In the genomic region with DNA sequence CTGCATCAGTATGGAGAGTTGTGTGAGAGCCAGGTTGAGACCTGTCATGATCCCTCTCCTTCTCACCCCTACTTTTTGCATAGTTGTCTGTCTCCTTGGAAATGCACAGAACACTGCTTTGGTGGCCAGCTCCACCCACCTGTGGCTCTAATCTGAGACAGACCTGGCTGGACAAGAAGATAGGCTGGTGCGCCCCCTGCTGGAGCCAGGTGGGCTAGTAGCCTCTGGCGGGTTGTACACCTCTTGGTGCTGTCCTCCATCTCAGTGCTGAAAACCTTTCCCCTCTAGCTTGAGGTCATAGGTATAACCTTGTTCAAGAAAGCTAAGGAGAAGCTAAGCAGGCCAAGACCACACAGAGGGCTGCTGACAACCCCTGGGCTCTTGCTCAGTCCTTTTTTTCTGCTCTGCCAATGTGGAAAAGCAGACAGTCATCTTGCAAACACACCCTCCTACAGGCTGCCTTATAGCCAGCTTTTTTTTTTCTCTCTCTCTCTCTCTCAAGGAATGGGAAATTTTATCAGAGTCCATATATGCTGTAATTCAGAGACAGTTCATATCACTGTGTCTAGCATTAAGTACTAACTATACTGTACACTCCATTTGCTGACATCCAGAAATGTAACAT, we compare ENCODE assay signal across 1 cellular context.
TF ChIP-seq lines count a peak whose summit lies in the region.

No MANE protein-coding gene starts in this region.

TF ChIP-seq in WTC11, 78 proteins besides CTCF, POLR2A, EP300 and RAD21 (continued from another document):
- TF ChIP-seq, protein P1, sequence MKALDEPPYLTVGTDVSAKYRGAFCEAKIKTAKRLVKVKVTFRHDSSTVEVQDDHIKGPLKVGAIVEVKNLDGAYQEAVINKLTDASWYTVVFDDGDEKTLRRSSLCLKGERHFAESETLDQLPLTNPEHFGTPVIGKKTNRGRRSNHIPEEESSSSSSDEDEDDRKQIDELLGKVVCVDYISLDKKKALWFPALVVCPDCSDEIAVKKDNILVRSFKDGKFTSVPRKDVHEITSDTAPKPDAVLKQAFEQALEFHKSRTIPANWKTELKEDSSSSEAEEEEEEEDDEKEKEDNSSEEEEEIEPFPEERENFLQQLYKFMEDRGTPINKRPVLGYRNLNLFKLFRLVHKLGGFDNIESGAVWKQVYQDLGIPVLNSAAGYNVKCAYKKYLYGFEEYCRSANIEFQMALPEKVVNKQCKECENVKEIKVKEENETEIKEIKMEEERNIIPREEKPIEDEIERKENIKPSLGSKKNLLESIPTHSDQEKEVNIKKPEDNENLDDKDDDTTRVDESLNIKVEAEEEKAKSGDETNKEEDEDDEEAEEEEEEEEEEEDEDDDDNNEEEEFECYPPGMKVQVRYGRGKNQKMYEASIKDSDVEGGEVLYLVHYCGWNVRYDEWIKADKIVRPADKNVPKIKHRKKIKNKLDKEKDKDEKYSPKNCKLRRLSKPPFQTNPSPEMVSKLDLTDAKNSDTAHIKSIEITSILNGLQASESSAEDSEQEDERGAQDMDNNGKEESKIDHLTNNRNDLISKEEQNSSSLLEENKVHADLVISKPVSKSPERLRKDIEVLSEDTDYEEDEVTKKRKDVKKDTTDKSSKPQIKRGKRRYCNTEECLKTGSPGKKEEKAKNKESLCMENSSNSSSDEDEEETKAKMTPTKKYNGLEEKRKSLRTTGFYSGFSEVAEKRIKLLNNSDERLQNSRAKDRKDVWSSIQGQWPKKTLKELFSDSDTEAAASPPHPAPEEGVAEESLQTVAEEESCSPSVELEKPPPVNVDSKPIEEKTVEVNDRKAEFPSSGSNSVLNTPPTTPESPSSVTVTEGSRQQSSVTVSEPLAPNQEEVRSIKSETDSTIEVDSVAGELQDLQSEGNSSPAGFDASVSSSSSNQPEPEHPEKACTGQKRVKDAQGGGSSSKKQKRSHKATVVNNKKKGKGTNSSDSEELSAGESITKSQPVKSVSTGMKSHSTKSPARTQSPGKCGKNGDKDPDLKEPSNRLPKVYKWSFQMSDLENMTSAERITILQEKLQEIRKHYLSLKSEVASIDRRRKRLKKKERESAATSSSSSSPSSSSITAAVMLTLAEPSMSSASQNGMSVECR (CRISPR knock-in tag; IDR thresholded peaks at IDR 0.05; ENCODE audit: borderline replicate concordance), result peak; percentile 77; the same call in 1 of the 2 replicates
- no peak for TF ChIP-seq TCF7 (CRISPR knock-in tag; IDR thresholded peaks at IDR 0.05; ENCODE audit: low read depth)
- no peak for TF ChIP-seq JUN (CRISPR knock-in tag; IDR thresholded peaks at IDR 0.05)
- TF ChIP-seq ZNF396 (CRISPR knock-in tag; IDR thresholded peaks at IDR 0.05; ENCODE audit: borderline replicate concordance), result 0 out of 2 replicates have a peak, but pooled peaks have one; percentile 60
- TF ChIP-seq CBFB (CRISPR knock-in tag; IDR thresholded peaks at IDR 0.05; ENCODE audit: low read depth), result no peak
- no peak for TF ChIP-seq SMAD4 (CRISPR knock-in tag; IDR thresholded peaks at IDR 0.05)
- TF ChIP-seq ELF4 (CRISPR knock-in tag; IDR thresholded peaks at IDR 0.05; ENCODE audit: low read depth), result no peak
- TF ChIP-seq, protein P2, sequence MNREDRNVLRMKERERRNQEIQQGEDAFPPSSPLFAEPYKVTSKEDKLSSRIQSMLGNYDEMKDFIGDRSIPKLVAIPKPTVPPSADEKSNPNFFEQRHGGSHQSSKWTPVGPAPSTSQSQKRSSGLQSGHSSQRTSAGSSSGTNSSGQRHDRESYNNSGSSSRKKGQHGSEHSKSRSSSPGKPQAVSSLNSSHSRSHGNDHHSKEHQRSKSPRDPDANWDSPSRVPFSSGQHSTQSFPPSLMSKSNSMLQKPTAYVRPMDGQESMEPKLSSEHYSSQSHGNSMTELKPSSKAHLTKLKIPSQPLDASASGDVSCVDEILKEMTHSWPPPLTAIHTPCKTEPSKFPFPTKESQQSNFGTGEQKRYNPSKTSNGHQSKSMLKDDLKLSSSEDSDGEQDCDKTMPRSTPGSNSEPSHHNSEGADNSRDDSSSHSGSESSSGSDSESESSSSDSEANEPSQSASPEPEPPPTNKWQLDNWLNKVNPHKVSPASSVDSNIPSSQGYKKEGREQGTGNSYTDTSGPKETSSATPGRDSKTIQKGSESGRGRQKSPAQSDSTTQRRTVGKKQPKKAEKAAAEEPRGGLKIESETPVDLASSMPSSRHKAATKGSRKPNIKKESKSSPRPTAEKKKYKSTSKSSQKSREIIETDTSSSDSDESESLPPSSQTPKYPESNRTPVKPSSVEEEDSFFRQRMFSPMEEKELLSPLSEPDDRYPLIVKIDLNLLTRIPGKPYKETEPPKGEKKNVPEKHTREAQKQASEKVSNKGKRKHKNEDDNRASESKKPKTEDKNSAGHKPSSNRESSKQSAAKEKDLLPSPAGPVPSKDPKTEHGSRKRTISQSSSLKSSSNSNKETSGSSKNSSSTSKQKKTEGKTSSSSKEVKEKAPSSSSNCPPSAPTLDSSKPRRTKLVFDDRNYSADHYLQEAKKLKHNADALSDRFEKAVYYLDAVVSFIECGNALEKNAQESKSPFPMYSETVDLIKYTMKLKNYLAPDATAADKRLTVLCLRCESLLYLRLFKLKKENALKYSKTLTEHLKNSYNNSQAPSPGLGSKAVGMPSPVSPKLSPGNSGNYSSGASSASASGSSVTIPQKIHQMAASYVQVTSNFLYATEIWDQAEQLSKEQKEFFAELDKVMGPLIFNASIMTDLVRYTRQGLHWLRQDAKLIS (CRISPR knock-in tag; IDR thresholded peaks at IDR 0.05; ENCODE audit: borderline replicate concordance), result no peak
- TF ChIP-seq, protein P3, sequence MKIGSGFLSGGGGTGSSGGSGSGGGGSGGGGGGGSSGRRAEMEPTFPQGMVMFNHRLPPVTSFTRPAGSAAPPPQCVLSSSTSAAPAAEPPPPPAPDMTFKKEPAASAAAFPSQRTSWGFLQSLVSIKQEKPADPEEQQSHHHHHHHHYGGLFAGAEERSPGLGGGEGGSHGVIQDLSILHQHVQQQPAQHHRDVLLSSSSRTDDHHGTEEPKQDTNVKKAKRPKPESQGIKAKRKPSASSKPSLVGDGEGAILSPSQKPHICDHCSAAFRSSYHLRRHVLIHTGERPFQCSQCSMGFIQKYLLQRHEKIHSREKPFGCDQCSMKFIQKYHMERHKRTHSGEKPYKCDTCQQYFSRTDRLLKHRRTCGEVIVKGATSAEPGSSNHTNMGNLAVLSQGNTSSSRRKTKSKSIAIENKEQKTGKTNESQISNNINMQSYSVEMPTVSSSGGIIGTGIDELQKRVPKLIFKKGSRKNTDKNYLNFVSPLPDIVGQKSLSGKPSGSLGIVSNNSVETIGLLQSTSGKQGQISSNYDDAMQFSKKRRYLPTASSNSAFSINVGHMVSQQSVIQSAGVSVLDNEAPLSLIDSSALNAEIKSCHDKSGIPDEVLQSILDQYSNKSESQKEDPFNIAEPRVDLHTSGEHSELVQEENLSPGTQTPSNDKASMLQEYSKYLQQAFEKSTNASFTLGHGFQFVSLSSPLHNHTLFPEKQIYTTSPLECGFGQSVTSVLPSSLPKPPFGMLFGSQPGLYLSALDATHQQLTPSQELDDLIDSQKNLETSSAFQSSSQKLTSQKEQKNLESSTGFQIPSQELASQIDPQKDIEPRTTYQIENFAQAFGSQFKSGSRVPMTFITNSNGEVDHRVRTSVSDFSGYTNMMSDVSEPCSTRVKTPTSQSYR (CRISPR knock-in tag; IDR thresholded peaks at IDR 0.05), result peak; percentile 49; the same call in 1 of the 2 replicates
- TF ChIP-seq ZBTB21 (CRISPR knock-in tag; IDR thresholded peaks at IDR 0.05; ENCODE audit: borderline replicate concordance), result no peak; the same call in 1 of the 2 replicates
- TF ChIP-seq TEAD1 (CRISPR knock-in tag; IDR thresholded peaks at IDR 0.05), result peak; percentile 72; the same call in 1 of the 2 replicates
- peak; percentile 36; the same call in 1 of the 2 replicates for TF ChIP-seq NFE2L1 (CRISPR knock-in tag; IDR thresholded peaks at IDR 0.05)
- peak; percentile 68; the same call in 1 of the 2 replicates for TF ChIP-seq TP53 (CRISPR knock-in tag; IDR thresholded peaks at IDR 0.05)
- TF ChIP-seq, protein P4, sequence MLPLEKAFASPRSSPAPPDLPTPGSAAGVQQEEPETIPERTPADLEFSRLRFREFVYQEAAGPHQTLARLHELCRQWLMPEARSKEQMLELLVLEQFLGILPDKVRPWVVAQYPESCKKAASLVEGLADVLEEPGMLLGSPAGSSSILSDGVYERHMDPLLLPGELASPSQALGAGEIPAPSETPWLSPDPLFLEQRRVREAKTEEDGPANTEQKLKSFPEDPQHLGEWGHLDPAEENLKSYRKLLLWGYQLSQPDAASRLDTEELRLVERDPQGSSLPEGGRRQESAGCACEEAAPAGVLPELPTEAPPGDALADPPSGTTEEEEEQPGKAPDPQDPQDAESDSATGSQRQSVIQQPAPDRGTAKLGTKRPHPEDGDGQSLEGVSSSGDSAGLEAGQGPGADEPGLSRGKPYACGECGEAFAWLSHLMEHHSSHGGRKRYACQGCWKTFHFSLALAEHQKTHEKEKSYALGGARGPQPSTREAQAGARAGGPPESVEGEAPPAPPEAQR (CRISPR knock-in tag; IDR thresholded peaks at IDR 0.05), result no peak
- TF ChIP-seq CREB1 (CRISPR knock-in tag; IDR thresholded peaks at IDR 0.05), result no peak
- peak; percentile 80; the same call in 1 of the 2 replicates for TF ChIP-seq ZNF232 (CRISPR knock-in tag; IDR thresholded peaks at IDR 0.05)
- no peak for TF ChIP-seq RORB (CRISPR knock-in tag; IDR thresholded peaks at IDR 0.05)
- TF ChIP-seq, protein P5, sequence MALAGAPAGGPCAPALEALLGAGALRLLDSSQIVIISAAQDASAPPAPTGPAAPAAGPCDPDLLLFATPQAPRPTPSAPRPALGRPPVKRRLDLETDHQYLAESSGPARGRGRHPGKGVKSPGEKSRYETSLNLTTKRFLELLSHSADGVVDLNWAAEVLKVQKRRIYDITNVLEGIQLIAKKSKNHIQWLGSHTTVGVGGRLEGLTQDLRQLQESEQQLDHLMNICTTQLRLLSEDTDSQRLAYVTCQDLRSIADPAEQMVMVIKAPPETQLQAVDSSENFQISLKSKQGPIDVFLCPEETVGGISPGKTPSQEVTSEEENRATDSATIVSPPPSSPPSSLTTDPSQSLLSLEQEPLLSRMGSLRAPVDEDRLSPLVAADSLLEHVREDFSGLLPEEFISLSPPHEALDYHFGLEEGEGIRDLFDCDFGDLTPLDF (CRISPR knock-in tag; IDR thresholded peaks at IDR 0.05), result 0 out of 2 replicates have a peak, but pooled peaks have one; percentile 32
- no peak for TF ChIP-seq SOX15 (CRISPR knock-in tag; IDR thresholded peaks at IDR 0.05)
- no peak for TF ChIP-seq TEAD4 (CRISPR knock-in tag; IDR thresholded peaks at IDR 0.05)
- TF ChIP-seq, protein P6, sequence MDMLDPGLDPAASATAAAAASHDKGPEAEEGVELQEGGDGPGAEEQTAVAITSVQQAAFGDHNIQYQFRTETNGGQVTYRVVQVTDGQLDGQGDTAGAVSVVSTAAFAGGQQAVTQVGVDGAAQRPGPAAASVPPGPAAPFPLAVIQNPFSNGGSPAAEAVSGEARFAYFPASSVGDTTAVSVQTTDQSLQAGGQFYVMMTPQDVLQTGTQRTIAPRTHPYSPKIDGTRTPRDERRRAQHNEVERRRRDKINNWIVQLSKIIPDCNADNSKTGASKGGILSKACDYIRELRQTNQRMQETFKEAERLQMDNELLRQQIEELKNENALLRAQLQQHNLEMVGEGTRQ (CRISPR knock-in tag; IDR thresholded peaks at IDR 0.05), result no peak
- TF ChIP-seq GTF2I (CRISPR knock-in tag; conservative IDR thresholded peaks at IDR 0.05), result no peak
- TF ChIP-seq, protein P7, sequence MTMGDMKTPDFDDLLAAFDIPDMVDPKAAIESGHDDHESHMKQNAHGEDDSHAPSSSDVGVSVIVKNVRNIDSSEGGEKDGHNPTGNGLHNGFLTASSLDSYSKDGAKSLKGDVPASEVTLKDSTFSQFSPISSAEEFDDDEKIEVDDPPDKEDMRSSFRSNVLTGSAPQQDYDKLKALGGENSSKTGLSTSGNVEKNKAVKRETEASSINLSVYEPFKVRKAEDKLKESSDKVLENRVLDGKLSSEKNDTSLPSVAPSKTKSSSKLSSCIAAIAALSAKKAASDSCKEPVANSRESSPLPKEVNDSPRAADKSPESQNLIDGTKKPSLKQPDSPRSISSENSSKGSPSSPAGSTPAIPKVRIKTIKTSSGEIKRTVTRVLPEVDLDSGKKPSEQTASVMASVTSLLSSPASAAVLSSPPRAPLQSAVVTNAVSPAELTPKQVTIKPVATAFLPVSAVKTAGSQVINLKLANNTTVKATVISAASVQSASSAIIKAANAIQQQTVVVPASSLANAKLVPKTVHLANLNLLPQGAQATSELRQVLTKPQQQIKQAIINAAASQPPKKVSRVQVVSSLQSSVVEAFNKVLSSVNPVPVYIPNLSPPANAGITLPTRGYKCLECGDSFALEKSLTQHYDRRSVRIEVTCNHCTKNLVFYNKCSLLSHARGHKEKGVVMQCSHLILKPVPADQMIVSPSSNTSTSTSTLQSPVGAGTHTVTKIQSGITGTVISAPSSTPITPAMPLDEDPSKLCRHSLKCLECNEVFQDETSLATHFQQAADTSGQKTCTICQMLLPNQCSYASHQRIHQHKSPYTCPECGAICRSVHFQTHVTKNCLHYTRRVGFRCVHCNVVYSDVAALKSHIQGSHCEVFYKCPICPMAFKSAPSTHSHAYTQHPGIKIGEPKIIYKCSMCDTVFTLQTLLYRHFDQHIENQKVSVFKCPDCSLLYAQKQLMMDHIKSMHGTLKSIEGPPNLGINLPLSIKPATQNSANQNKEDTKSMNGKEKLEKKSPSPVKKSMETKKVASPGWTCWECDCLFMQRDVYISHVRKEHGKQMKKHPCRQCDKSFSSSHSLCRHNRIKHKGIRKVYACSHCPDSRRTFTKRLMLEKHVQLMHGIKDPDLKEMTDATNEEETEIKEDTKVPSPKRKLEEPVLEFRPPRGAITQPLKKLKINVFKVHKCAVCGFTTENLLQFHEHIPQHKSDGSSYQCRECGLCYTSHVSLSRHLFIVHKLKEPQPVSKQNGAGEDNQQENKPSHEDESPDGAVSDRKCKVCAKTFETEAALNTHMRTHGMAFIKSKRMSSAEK (CRISPR knock-in tag; IDR thresholded peaks at IDR 0.05; ENCODE audit: borderline replicate concordance), result no peak
- TF ChIP-seq CREM (CRISPR knock-in tag; IDR thresholded peaks at IDR 0.05), result 0 out of 2 replicates have a peak, but pooled peaks have one; percentile 44
- no peak for TF ChIP-seq ZNF121 (CRISPR knock-in tag; IDR thresholded peaks at IDR 0.05)
- no peak for TF ChIP-seq ZNF671 (CRISPR knock-in tag; IDR thresholded peaks at IDR 0.05)
- TF ChIP-seq KAT7 (CRISPR knock-in tag; IDR thresholded peaks at IDR 0.05; ENCODE audit: borderline replicate concordance), result no peak
- TF ChIP-seq MXD4 (CRISPR knock-in tag; IDR thresholded peaks at IDR 0.05; ENCODE audit: borderline replicate concordance), result no peak
- TF ChIP-seq NR2C2 (CRISPR knock-in tag; IDR thresholded peaks at IDR 0.05), result 0 out of 2 replicates have a peak, but pooled peaks have one; percentile 21
- TF ChIP-seq, protein P8, sequence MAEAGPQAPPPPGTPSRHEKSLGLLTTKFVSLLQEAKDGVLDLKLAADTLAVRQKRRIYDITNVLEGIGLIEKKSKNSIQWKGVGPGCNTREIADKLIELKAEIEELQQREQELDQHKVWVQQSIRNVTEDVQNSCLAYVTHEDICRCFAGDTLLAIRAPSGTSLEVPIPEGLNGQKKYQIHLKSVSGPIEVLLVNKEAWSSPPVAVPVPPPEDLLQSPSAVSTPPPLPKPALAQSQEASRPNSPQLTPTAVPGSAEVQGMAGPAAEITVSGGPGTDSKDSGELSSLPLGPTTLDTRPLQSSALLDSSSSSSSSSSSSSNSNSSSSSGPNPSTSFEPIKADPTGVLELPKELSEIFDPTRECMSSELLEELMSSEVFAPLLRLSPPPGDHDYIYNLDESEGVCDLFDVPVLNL (CRISPR knock-in tag; IDR thresholded peaks at IDR 0.05; ENCODE audit: borderline replicate concordance, low read depth), result no peak
- TF ChIP-seq RELA (CRISPR knock-in tag; IDR thresholded peaks at IDR 0.05; ENCODE audit: borderline replicate concordance), result no peak
- TF ChIP-seq GABPB1 (CRISPR knock-in tag; IDR thresholded peaks at IDR 0.05), result 0 out of 2 replicates have a peak, but pooled peaks have one; percentile 24
- no peak for TF ChIP-seq NR1H2 (CRISPR knock-in tag; IDR thresholded peaks at IDR 0.05)
- TF ChIP-seq MYBL2 (CRISPR knock-in tag; IDR thresholded peaks at IDR 0.05), result no peak
- TF ChIP-seq ESRRA (CRISPR knock-in tag; IDR thresholded peaks at IDR 0.05; ENCODE audit: borderline replicate concordance), result peak; percentile 92; the same call in 1 of the 2 replicates
